21 cellular contexts compared by ENCODE assay signal in genomic region chr5:57653636-57654290, GRCh38.
A peak's percentile ranks its signal among the peaks of the same experiment; 100 is the strongest.
DNase-seq lines count a peak whose midpoint lies in the region; ATAC-seq and TF ChIP-seq lines count a peak whose summit lies in the region.
"Had no signal": no experiment of that assay in that cellular context is flagged by ENCODE, and none has a peak within 500 bp of the region (broad histone marks: within the 10 kb centered on the region; RNA-seq: fewer than 3 reads in every experiment).

No MANE protein-coding gene starts in this region.

- no TSS peak for BruUV-seq in mammary epithelial cell (replicated peaks; lab: Mats Ljungman, UMichigan)

- H3K4me3 ChIP-seq in mammary epithelial cell (replicated peaks in 1 of 3; ENCODE audit: insufficient read depth in 1 of 3, low read depth in 2 of 3, low read length in 3 of 3), result no peak overlapping the region
- no peak overlapping the region for H3K4me3 ChIP-seq in breast epithelium
- no peak overlapping the region for H3K4me3 ChIP-seq in neural progenitor cell
- H3K4me3 ChIP-seq: A549, HAP-1, pancreas, Peyer's patch had no signal

- ATAC-seq in Right ventricle myocardium superior (ENCODE audit: poor library complexity), result peak; percentile 92
- ATAC-seq in GM21360 (IDR thresholded peaks at IDR 0.05; ENCODE audit: unreplicated experiment), result no peak
- no peak for ATAC-seq in HG03460 (IDR thresholded peaks at IDR 0.05; ENCODE audit: unreplicated experiment)
- ATAC-seq: A549; esophagus mucosa; pancreas; stimulated activated effector memory CD8-positive, alpha-beta T cell treated with anti-CD3 and anti-CD28 coated beads, Interleukin-12 subunit alpha, Interleukin-12 subunit beta, amount 100 ng/mL, for 72 hours had no signal

- no peak overlapping the region for H3K9ac ChIP-seq in mammary epithelial cell (ENCODE audit: insufficient read depth, low read length)
- no peak overlapping the region for H3K9ac ChIP-seq in neural progenitor cell

- dilution Hi-C loops in mammary epithelial cell (cut with HindIII; ENCODE audit: low sequenced_read_pairs), result no loop called here

- H4K20me1 ChIP-seq in mammary epithelial cell (ENCODE audit: insufficient read depth, low read length), result no peaks in the 10 kb centered on the region
- H4K20me1 ChIP-seq in neural progenitor cell (ENCODE audit: low read depth), result no peaks in the 10 kb centered on the region

- no peaks in the 10 kb centered on the region for H3K36me3 ChIP-seq in mammary epithelial cell (ENCODE audit: insufficient read depth, low read length)
- H3K36me3 ChIP-seq in breast epithelium, result no peaks in the 10 kb centered on the region
- H3K36me3 ChIP-seq in neural progenitor cell, result no peaks in the 10 kb centered on the region
- H3K36me3 ChIP-seq: HAP-1, pancreas, Peyer's patch had no signal

- in situ Hi-C loops in mammary epithelial cell (cut with MboI; ENCODE audit: low sequenced_read_pairs in 2 of 2), result loop anchor here (10.0 to 25.0 kb wide), 2 partner anchors 109 to 111 kb away; no protein-coding TSS in a partner anchor

- no peaks in the 10 kb centered on the region for H3F3A ChIP-seq in neural progenitor cell (ENCODE audit: low read depth)

- peaks cover 5% of the 10 kb centered on the region for H3K4me1 ChIP-seq in mammary epithelial cell (ENCODE audit: insufficient read depth, low read length)
- no peaks in the 10 kb centered on the region for H3K4me1 ChIP-seq in breast epithelium
- no peaks in the 10 kb centered on the region for H3K4me1 ChIP-seq in neural progenitor cell
- H3K4me1 ChIP-seq: A549, HAP-1, Peyer's patch had no signal

- no peaks in the 10 kb centered on the region for H3K27me3 ChIP-seq in mammary epithelial cell (ENCODE audit: insufficient read depth, low read length)
- no peaks in the 10 kb centered on the region for H3K27me3 ChIP-seq in breast epithelium
- no peaks in the 10 kb centered on the region for H3K27me3 ChIP-seq in neural progenitor cell
- H3K27me3 ChIP-seq: pancreas, Peyer's patch had no signal

- 23% methylated on average over 3 of the region's 3 CpGs for WGBS in mammary epithelial cell (ENCODE audit: low coverage, missing lambda C conversion rate)

- H2AFZ ChIP-seq in mammary epithelial cell (ENCODE audit: low read depth, low read length), result peak overlapping the region; percentile 66
- H2AFZ ChIP-seq in neural progenitor cell (replicated peaks), result peak overlapping the region; percentile 69

- H3K27ac Mint-ChIP-seq in neural progenitor cell (no peak overlapping the region), progenitor cell of endocrine pancreas (no peak overlapping the region)
- H3K27ac Mint-ChIP-seq: activated CD4-positive, alpha-beta T cell treated with anti-CD3 and anti-CD28 coated beads, Interleukin-2, amount 10 ng/mL, durations not matched to agents 24 days and 14 days; CD4-positive, alpha-beta memory T cell; mesothelial cell of epicardium; stimulated activated effector memory CD8-positive, alpha-beta T cell treated with anti-CD3 and anti-CD28 coated beads, Interleukin-12 subunit alpha, Interleukin-12 subunit beta, amount 100 ng/mL, for 72 hours; type B pancreatic cell had no signal

- intact Hi-C loops in mammary epithelial cell (cut with micrococcal nuclease) (loop anchor here (5.0 kb wide), 1 partner anchor 44 kb away; no protein-coding TSS in a partner anchor), breast epithelium (cut with DNase I; ENCODE audit: low total_unique reads) (no loop called here), Right ventricle myocardium superior (cut with DNase I) (no loop called here)

- DNase-seq in mammary epithelial cell (no peak), breast epithelium (ENCODE audit: low spot score in 2 of 2) (no peak), Right ventricle myocardium superior (no peak), neural progenitor cell (ENCODE audit: low spot score) (no peak), progenitor cell of endocrine pancreas (ENCODE audit: low spot score, unreplicated experiment) (no peak), NCI-H2107 (lab: John Stamatoyannopoulos, UW) (no peak)
- DNase-seq: activated CD4-positive, alpha-beta T cell treated with anti-CD3 and anti-CD28 coated beads, Interleukin-2, amount 10 ng/mL, durations not matched to agents 24 days and 14 days; activated CD8-positive, alpha-beta memory T cell treated with anti-CD3 and anti-CD28 coated beads, Interleukin-2, amount 50 U/mL, for 4 hours; CD4-positive, alpha-beta memory T cell; KG1; NCI-H1092 treated with DMSO at 0.1 percent for 48 hours; pancreas; Peyer's patch had no signal

- TF ChIP-seq CTCF in mammary epithelial cell (conservative IDR thresholded peaks at IDR 0.05 in 1 of 2, IDR thresholded peaks at IDR 0.05 in 1 of 2; ENCODE audit: extremely low read depth in 1 of 2, insufficient read depth in 1 of 2, low read depth in 1 of 2, low read length in 2 of 2) (no peak), breast epithelium (IDR thresholded peaks at IDR 0.05) (no peak), neural progenitor cell (IDR thresholded peaks at IDR 0.05) (no peak), progenitor cell of endocrine pancreas (IDR thresholded peaks at IDR 0.05; ENCODE audit: unreplicated experiment) (no peak)

- TF ChIP-seq POLR2A in breast epithelium (IDR thresholded peaks at IDR 0.05), result no peak

- H3K27me3 Mint-ChIP-seq in neural progenitor cell (ENCODE audit: insufficient read depth, low read depth) (peaks cover under 1% of the 10 kb centered on the region), progenitor cell of endocrine pancreas (no peaks in the 10 kb centered on the region)
- H3K27me3 Mint-ChIP-seq: type B pancreatic cell had no signal

- H3K4me3 Mint-ChIP-seq in neural progenitor cell, result no peak overlapping the region
- H3K4me3 Mint-ChIP-seq in progenitor cell of endocrine pancreas (ENCODE audit: low read depth), result no peak overlapping the region
- H3K4me3 Mint-ChIP-seq: activated CD4-positive, alpha-beta T cell treated with anti-CD3 and anti-CD28 coated beads, Interleukin-2, amount 10 ng/mL, durations not matched to agents 24 days and 14 days; CD4-positive, alpha-beta memory T cell; mesothelial cell of epicardium; stimulated activated effector memory CD8-positive, alpha-beta T cell treated with anti-CD3 and anti-CD28 coated beads, Interleukin-12 subunit alpha, Interleukin-12 subunit beta, amount 100 ng/mL, for 72 hours; type B pancreatic cell had no signal

- no peak overlapping the region for H3K4me2 ChIP-seq in mammary epithelial cell (ENCODE audit: insufficient read depth, low read depth, low read length)
- no peak overlapping the region for H3K4me2 ChIP-seq in neural progenitor cell
- H3K4me2 ChIP-seq: A549 had no signal

- H3K9me3 ChIP-seq in mammary epithelial cell (replicated peaks; ENCODE audit: insufficient read depth, low read length) (no peaks in the 10 kb centered on the region), breast epithelium (peaks cover 0 to under 1% of the 10 kb centered on the region in 2 donors), neural progenitor cell (ENCODE audit: low read depth) (no peaks in the 10 kb centered on the region)
- H3K9me3 ChIP-seq: HAP-1, pancreas, Peyer's patch had no signal

- CTCF ChIA-PET in mammary epithelial cell (lab: Charles Lee; ENCODE audit: low non-redundant PET), result interaction anchor here (0.6 kb wide), 1 partner anchor 739 kb away, joined by 3 read pairs; no protein-coding TSS in a partner anchor

- H3K4me1 Mint-ChIP-seq in neural progenitor cell (peaks cover 14% of the 10 kb centered on the region), progenitor cell of endocrine pancreas (ENCODE audit: low read depth) (no peaks in the 10 kb centered on the region)
- H3K4me1 Mint-ChIP-seq: activated CD4-positive, alpha-beta T cell treated with anti-CD3 and anti-CD28 coated beads, Interleukin-2, amount 10 ng/mL, durations not matched to agents 24 days and 14 days; CD4-positive, alpha-beta memory T cell; mesothelial cell of epicardium; stimulated activated effector memory CD8-positive, alpha-beta T cell treated with anti-CD3 and anti-CD28 coated beads, Interleukin-12 subunit alpha, Interleukin-12 subunit beta, amount 100 ng/mL, for 72 hours had no signal

- H3K27ac ChIP-seq in mammary epithelial cell (ENCODE audit: insufficient read depth, low read depth, low read length) (no peak overlapping the region), breast epithelium (peak overlapping the region in 1 of 2 donors; percentile 4), neural progenitor cell (no peak overlapping the region)
- H3K27ac ChIP-seq: A549, pancreas, Peyer's patch had no signal

- H3K36me3 Mint-ChIP-seq in neural progenitor cell, result no peaks in the 10 kb centered on the region
- H3K36me3 Mint-ChIP-seq in progenitor cell of endocrine pancreas (ENCODE audit: insufficient read depth), result no peaks in the 10 kb centered on the region
- H3K36me3 Mint-ChIP-seq: CD4-positive, alpha-beta memory T cell; stimulated activated effector memory CD8-positive, alpha-beta T cell treated with anti-CD3 and anti-CD28 coated beads, Interleukin-12 subunit alpha, Interleukin-12 subunit beta, amount 100 ng/mL, for 72 hours; type B pancreatic cell had no signal

- H3K79me2 ChIP-seq in mammary epithelial cell (ENCODE audit: insufficient read depth, low read length), result no peaks in the 10 kb centered on the region
- no peaks in the 10 kb centered on the region for H3K79me2 ChIP-seq in neural progenitor cell (ENCODE audit: low read depth)

- H3K9me3 Mint-ChIP-seq in neural progenitor cell (peaks cover 22% of the 10 kb centered on the region), progenitor cell of endocrine pancreas (ENCODE audit: low read depth) (no peaks in the 10 kb centered on the region)
- H3K9me3 Mint-ChIP-seq: activated CD4-positive, alpha-beta T cell treated with anti-CD3 and anti-CD28 coated beads, Interleukin-2, amount 10 ng/mL, durations not matched to agents 24 days and 14 days had no signal
